In genomic region chr19:37963190-37963947, GRCh38 we compare ENCODE assay signal across 13 cellular contexts. TPM values are rescaled to one million over a fixed set of nuclear protein-coding genes. Genes with fewer than 3 reads are reported as not detected.
DNase-seq lines count a peak whose midpoint lies in the region; ATAC-seq, FAIRE-seq and TF ChIP-seq lines count a peak whose summit lies in the region.
"Had no signal": no experiment of that assay in that cellular context is flagged by ENCODE, and none has a peak within 500 bp of the region (broad histone marks: within the 10 kb centered on the region; RNA-seq: fewer than 3 reads in every experiment).

No MANE protein-coding gene starts in this region.

- TF ChIP-seq CTCF in choroid plexus epithelial cell (conservative IDR thresholded peaks at IDR 0.05; ENCODE audit: low read depth, low read length) (no peak), pancreas (IDR thresholded peaks at IDR 0.05) (no peak)

- no peaks in the 10 kb centered on the region for H3K27me3 ChIP-seq in pancreas

- DNase-seq in GM04504 (ENCODE audit: low read depth), result peak; percentile 35
- peak; percentile 49 for DNase-seq in NCI-H446 treated with DMSO at 0.1 percent for 48 hours (lab: John Stamatoyannopoulos, UW)
- peak; percentile 43 for DNase-seq in choroid plexus epithelial cell (ENCODE audit: low read depth)
- DNase-seq in pancreas, result peak in 1 of 6 donors; percentile 33
- no peak for DNase-seq in activated CD4-positive, alpha-beta T cell treated with anti-CD3 and anti-CD28 coated beads, Interleukin-2, amount 50 U/mL, for 1 hour
- DNase-seq in activated CD8-positive, alpha-beta memory T cell treated with anti-CD3 and anti-CD28 coated beads for 24 hours, result no peak
- DNase-seq in T-cell, result no peak
- DNase-seq: activated T-cell treated with anti-CD3 and anti-CD28 coated beads, Interleukin-2, amount 50 U/mL, for 72 hours; NCI-H345; stimulated activated CD4-positive, alpha-beta T cell treated with anti-CD3 and anti-CD28 coated beads, Interleukin-15, amount 100 ng/mL, for 24 hours; T-helper 17 cell had no signal

- no peak overlapping the region for H3K4me3 Mint-ChIP-seq in T-cell
- H3K4me3 Mint-ChIP-seq: activated T-cell treated with anti-CD3 and anti-CD28 coated beads, Interleukin-2, amount 50 U/mL, for 72 hours; T-helper 17 cell had no signal

- FAIRE-seq in pancreas (lab: Jason Lieb, UNC), result no peak

- H3K4me3 ChIP-seq in choroid plexus epithelial cell (ENCODE audit: low read depth, low read length), result no peak overlapping the region
- no peak overlapping the region for H3K4me3 ChIP-seq in pancreas

- H3K36me3 Mint-ChIP-seq in T-cell, result peaks cover 21% of the 10 kb centered on the region

- POLR2A ChIA-PET in T-cell (lab: Charles Lee), result no interaction called here

- no peaks in the 10 kb centered on the region for H3K27me3 Mint-ChIP-seq in T-cell
- H3K27me3 Mint-ChIP-seq: T-helper 17 cell had no signal

- intact Hi-C loops in pancreas (cut with DNase I), result no loop called here

- H3K4me1 Mint-ChIP-seq in T-cell, result peaks cover 5 to 18% (median 8%) of the 10 kb centered on the region in 3 donors
- H3K4me1 Mint-ChIP-seq: T-helper 17 cell had no signal

- H3K4me1 ChIP-seq in pancreas, result peaks cover 0 to 13% (median 13%) of the 10 kb centered on the region in 3 donors

- no peaks in the 10 kb centered on the region for H3K36me3 ChIP-seq in pancreas

- no peak overlapping the region for H3K27ac Mint-ChIP-seq in T-cell
- H3K27ac Mint-ChIP-seq: activated T-cell treated with anti-CD3 and anti-CD28 coated beads, Interleukin-2, amount 50 U/mL, for 72 hours; T-helper 17 cell had no signal

- ATAC-seq in pancreas (peak; percentile 35 to 85 (median 52)), T-cell (replicated peaks in 1 of 4) (no peak), HG02970 (IDR thresholded peaks at IDR 0.05; ENCODE audit: low FRiP score, unreplicated experiment) (no peak)
- ATAC-seq: activated T-cell treated with anti-CD3 and anti-CD28 coated beads, Interleukin-2, amount 50 U/mL, for 72 hours; T-helper 17 cell had no signal

- peak overlapping the region in 3 of 4 donors; percentile 4 to 23 (median 5) for H3K27ac ChIP-seq in pancreas

- no peaks in the 10 kb centered on the region for H3K9me3 ChIP-seq in pancreas

- CTCF ChIA-PET in T-cell (lab: Charles Lee), result no interaction called here

- peaks cover 5 to 9% (median 6%) of the 10 kb centered on the region in 3 donors for H3K9me3 Mint-ChIP-seq in T-cell

- 91 to 93% methylated on average over 4 of the region's 4 CpGs for WGBS in pancreas, 2 donors

RNA-seq across cellular contexts. Expression of gene SIPA1L3, which starts 56.4 kb away (rescaled TPM):
- 10 to 100 TPM; 24.3 to 44.8 (median 25.8) TPM for total RNA-seq in pancreas
- polyA plus RNA-seq in pancreas, result 10 to 100 TPM; 19.7 to 33.5 TPM
- 10 to 100 TPM; 26.2 to 40.6 (median 35.5) TPM for total RNA-seq in T-cell

RNA-seq across cellular contexts. Expression of gene WDR87, which starts 57.0 kb away (rescaled TPM):
- total RNA-seq in pancreas (not detected), T-cell (not detected)
- polyA plus RNA-seq in pancreas, result under 1 TPM; 0.02 to 0.04 TPM
- total RNA-seq: activated T-cell treated with anti-CD3 and anti-CD28 coated beads, Interleukin-2, amount 50 U/mL, for 72 hours; HT1080; T-helper 17 cell had no signal

Comparison
In these comparisons a context has a peak if more than half of its experiments do, and no peak if none do; other contexts are left out.
1. DNase-seq: peak in GM04504 (single experiment), NCI-H446 treated with DMSO at 0.1 percent for 48 hours (single experiment) and choroid plexus epithelial cell (single experiment); none in activated CD4-positive, alpha-beta T cell treated with anti-CD3 and anti-CD28 coated beads, Interleukin-2, amount 50 U/mL, for 1 hour (single experiment), activated CD8-positive, alpha-beta memory T cell treated with anti-CD3 and anti-CD28 coated beads for 24 hours (single experiment) and T-cell (0 of 34).
2. ATAC-seq: peak in pancreas (4 of 4); none in T-cell (0 of 4) and HG02970 (single experiment).